In the genomic region with DNA sequence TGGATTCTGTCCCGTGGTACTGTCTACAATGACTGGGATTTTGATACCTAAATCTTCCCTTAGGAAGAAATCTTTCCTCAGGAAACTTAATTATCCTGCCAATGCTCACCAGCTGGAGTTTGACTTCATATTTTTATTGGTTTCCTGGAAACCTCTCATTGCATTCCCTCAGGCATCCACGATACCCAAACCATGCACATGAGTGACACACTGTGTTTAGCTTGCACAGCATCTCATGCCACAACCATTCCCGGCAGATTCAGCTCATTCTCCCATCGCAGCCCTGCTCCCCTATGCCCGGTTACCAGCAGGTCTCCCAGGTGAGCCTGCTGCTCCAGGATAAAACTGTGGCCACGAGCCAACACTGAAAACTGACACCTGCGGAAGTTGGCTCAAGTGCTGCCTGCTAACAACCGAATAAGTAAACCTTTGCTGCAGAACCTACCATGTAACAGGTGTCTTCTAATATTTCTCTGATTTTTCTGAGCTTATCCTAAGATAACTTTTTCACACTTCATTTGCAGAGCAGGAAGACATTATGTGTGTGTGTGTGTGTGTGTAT, we compare ENCODE assay signal across 8 cellular contexts. TPM values are rescaled to one million over a fixed set of nuclear protein-coding genes. Genes with fewer than 3 reads are reported as not detected.
DNase-seq lines count a peak whose midpoint lies in the region; ATAC-seq, FAIRE-seq and TF ChIP-seq lines count a peak whose summit lies in the region.
"Not testable (repeated sequence)": the region's sequence is repeated elsewhere in the genome, so short reads cannot be mapped to it uniquely, and the experiment has no call there.
"Had no signal": no experiment of that assay in that cellular context is flagged by ENCODE, and none has a peak within 500 bp of the region (broad histone marks: within the 10 kb centered on the region; RNA-seq: fewer than 3 reads in every experiment).

No MANE protein-coding gene starts in this region.

- dilution Hi-C loops in IMR-90 (cut with HindIII; ENCODE audit: low sequenced_read_pairs, unreplicated experiment); mammary epithelial cell (cut with HindIII; ENCODE audit: low sequenced_read_pairs); keratinocyte (cut with MboI; ENCODE audit: extremely low pct_ligation_motif_present, low sequenced_read_pairs): not testable (repeated sequence)

- not testable (repeated sequence) for H3K4me2 ChIP-seq in IMR-90 (ENCODE audit: low read depth, low read length); PC-9; mammary epithelial cell (ENCODE audit: insufficient read depth, low read depth, low read length); keratinocyte (ENCODE audit: control insufficient read depth, extremely low read depth, insufficient read depth, low read depth, low read length)

- not testable (repeated sequence) for H3K27me3 ChIP-seq in IMR-90 (ENCODE audit: control insufficient read depth, insufficient read depth, low read length); PC-9 (ENCODE audit: insufficient read depth, low read depth); mammary epithelial cell (ENCODE audit: insufficient read depth, low read length); keratinocyte (ENCODE audit: control insufficient read depth, extremely low read depth, insufficient read depth, low read length)

- peaks cover 11% of the 10 kb centered on the region for H3K4me1 ChIP-seq in IMR-90 (ENCODE audit: control insufficient read depth, insufficient read depth, low read length)
- H3K4me1 ChIP-seq in PC-9 (replicated peaks; ENCODE audit: insufficient read depth): not testable (repeated sequence)
- peaks cover 57% of the 10 kb centered on the region for H3K4me1 ChIP-seq in mammary epithelial cell (ENCODE audit: insufficient read depth, low read length)
- H3K4me1 ChIP-seq in keratinocyte (ENCODE audit: control insufficient read depth, extremely low read depth, insufficient read depth, low read length): peaks cover 51% of the 10 kb centered on the region

- H3K56ac ChIP-seq in IMR-90 (ENCODE audit: extremely low read depth, insufficient read depth, low read length): not testable (repeated sequence)

- H3K14ac ChIP-seq in IMR-90 (replicated peaks; ENCODE audit: low read depth, low read length): peak overlapping the region; percentile 59; the same call in 1 of the 2 replicates

- not testable (repeated sequence) for H3K36me3 ChIP-seq in IMR-90 (ENCODE audit: control insufficient read depth, insufficient read depth, low read length); PC-9 (ENCODE audit: low read depth); mammary epithelial cell (ENCODE audit: insufficient read depth, low read length); keratinocyte (ENCODE audit: control insufficient read depth in 2 of 2, extremely low read depth in 1 of 2, insufficient read depth in 2 of 2, low read length in 2 of 2)

- peak overlapping the region; percentile 43; the same call in 1 of the 2 replicates for H4K91ac ChIP-seq in IMR-90 (ENCODE audit: insufficient read depth, low read depth, low read length)

- H2BK120ac ChIP-seq in IMR-90 (ENCODE audit: low read depth, low read length): peak overlapping the region; percentile 32

- TF ChIP-seq RAD21 in IMR-90 (IDR thresholded peaks at IDR 0.05; ENCODE audit: low read length): not testable (repeated sequence)

- not testable (repeated sequence) for H3K27ac ChIP-seq in IMR-90 (ENCODE audit: insufficient read depth, low read length); PC-9; mammary epithelial cell (ENCODE audit: insufficient read depth, low read depth, low read length); keratinocyte (ENCODE audit: control insufficient read depth, insufficient read depth, low read length)

- TF ChIP-seq CTCF in IMR-90 (conservative IDR thresholded peaks at IDR 0.05; ENCODE audit: low read depth, low read length); PC-9 (conservative IDR thresholded peaks at IDR 0.05); mammary epithelial cell (conservative IDR thresholded peaks at IDR 0.05 in 1 of 2, IDR thresholded peaks at IDR 0.05 in 1 of 2; ENCODE audit: extremely low read depth in 1 of 2, insufficient read depth in 1 of 2, low read depth in 1 of 2, low read length in 2 of 2); keratinocyte (optimal IDR thresholded peaks at IDR 0.05 in 1 of 3, IDR thresholded peaks at IDR 0.05 in 1 of 3, conservative IDR thresholded peaks at IDR 0.05 in 1 of 3; ENCODE audit: extremely low read depth in 1 of 3, insufficient read depth in 2 of 3, low read length in 3 of 3): not testable (repeated sequence)

- not testable (repeated sequence) for H3F3A ChIP-seq in PC-9 (ENCODE audit: insufficient read depth, low read depth)

- not testable (repeated sequence) for H4K8ac ChIP-seq in IMR-90 (ENCODE audit: low read depth in 2 of 2, low read length in 2 of 2)

- H3K4ac ChIP-seq in IMR-90 (ENCODE audit: low read depth, low read length): peak overlapping the region; percentile 45; the same call in 1 of the 2 replicates

- BruUV-seq in IMR-90 (replicated peaks; lab: Mats Ljungman, UMichigan); PC-9 (replicated peaks; lab: Mats Ljungman, UMichigan); mammary epithelial cell (replicated peaks; lab: Mats Ljungman, UMichigan): not testable (repeated sequence)

- H3K9me1 ChIP-seq in IMR-90 (ENCODE audit: insufficient read depth, low read length); keratinocyte (ENCODE audit: control insufficient read depth, extremely low read depth, insufficient read depth, low read length): not testable (repeated sequence)

- H3K79me2 ChIP-seq in PC-9 (ENCODE audit: low read depth); mammary epithelial cell (ENCODE audit: insufficient read depth, low read length); keratinocyte (ENCODE audit: control insufficient read depth, insufficient read depth, low read length): not testable (repeated sequence)

- not testable (repeated sequence) for H3K9me3 ChIP-seq in IMR-90 (ENCODE audit: control insufficient read depth, insufficient read depth, low read length); PC-9 (ENCODE audit: insufficient read depth, low read depth); mammary epithelial cell (replicated peaks; ENCODE audit: insufficient read depth, low read length); keratinocyte (ENCODE audit: control insufficient read depth, low read depth, low read length)

- peak; percentile 86 for FAIRE-seq in keratinocyte (lab: Jason Lieb, UNC)

- intact Hi-C loops in IMR-90 (cut with micrococcal nuclease); PC-9 (cut with micrococcal nuclease; ENCODE audit: unreplicated experiment); mammary epithelial cell (cut with micrococcal nuclease): not testable (repeated sequence)

- H2AFZ ChIP-seq in IMR-90 (replicated peaks; ENCODE audit: low read length, poor library complexity); PC-9; mammary epithelial cell (ENCODE audit: low read depth, low read length); keratinocyte (ENCODE audit: control insufficient read depth, low read length): not testable (repeated sequence)

- H4K5ac ChIP-seq in IMR-90 (ENCODE audit: low read depth, low read length): not testable (repeated sequence)

- POLR2A ChIA-PET in IMR-90 (lab: Charles Lee; ENCODE audit: unreplicated experiment); PC-9 (lab: Charles Lee; ENCODE audit: unreplicated experiment): not testable (repeated sequence)

- CTCF ChIA-PET in IMR-90 (lab: Yijun Ruan, JAX); PC-9 (lab: Charles Lee); mammary epithelial cell (lab: Charles Lee; ENCODE audit: low non-redundant PET): not testable (repeated sequence)

- not testable (repeated sequence) for H4K20me1 ChIP-seq in IMR-90 (ENCODE audit: insufficient read depth, low read length); PC-9 (ENCODE audit: insufficient read depth); mammary epithelial cell (ENCODE audit: insufficient read depth, low read length); keratinocyte (ENCODE audit: control insufficient read depth, extremely low read depth, insufficient read depth, low read length)

- not testable (repeated sequence) for H2BK5ac ChIP-seq in IMR-90 (ENCODE audit: low read depth, low read length, poor library complexity, severe bottlenecking)

- in situ Hi-C loops in IMR-90 (cut with MboI; ENCODE audit: low sequenced_read_pairs); mammary epithelial cell (cut with MboI; ENCODE audit: low sequenced_read_pairs in 2 of 2): not testable (repeated sequence)

- H2BK15ac ChIP-seq in IMR-90 (ENCODE audit: low read depth, low read length): 0 out of 3 replicates have a peak overlapping the region, but pooled peaks have one; percentile 52

- not testable (repeated sequence) for H3K23ac ChIP-seq in IMR-90 (ENCODE audit: low read depth, low read length)

- not testable (repeated sequence) for H2AK9ac ChIP-seq in IMR-90 (replicated peaks; ENCODE audit: low read depth, low read length, poor library complexity)

- not testable (repeated sequence) for TF ChIP-seq POLR2A in IMR-90 (IDR thresholded peaks at IDR 0.05; ENCODE audit: low read depth, low read length)

- not testable (repeated sequence) for ATAC-seq in IMR-90 (ENCODE audit: low read depth)

- H2BK20ac ChIP-seq in IMR-90 (ENCODE audit: low read depth, low read length): peak overlapping the region; percentile 87; the same call in 1 of the 2 replicates

- DNase-seq in DMS79 treated with DMSO at 0.1 percent for 48 hours (lab: John Stamatoyannopoulos, UW) (peak; percentile 0), NCI-H2029 (lab: John Stamatoyannopoulos, UW) (peak; percentile 87), NCI-H526 (lab: John Stamatoyannopoulos, UW) (peak; percentile 70 to 77), PC-9 (peak; percentile 36 to 63), mammary epithelial cell (peak; percentile 60)
- not testable (repeated sequence) for DNase-seq in IMR-90; keratinocyte (ENCODE audit: low read depth, low spot score)

- not testable (repeated sequence) for H3K18ac ChIP-seq in IMR-90 (ENCODE audit: low read depth, low read length)

- not testable (repeated sequence) for H3K79me1 ChIP-seq in IMR-90 (ENCODE audit: low read depth in 1 of 2, low read length in 2 of 2)

- H2AK5ac ChIP-seq in IMR-90 (ENCODE audit: low read depth, low read length): peak overlapping the region; percentile 20; the same call in 1 of the 2 replicates

- WGBS in IMR-90 (ENCODE audit: extremely low coverage in 2 of 2, insufficient read length in 1 of 2), 2 experiments: 74% methylated on average over 3 of the region's 8 CpGs; no CpG with 5 or more reads in 1 of the 2 experiments
- 10% methylated on average over 8 of the region's 8 CpGs for WGBS in mammary epithelial cell (ENCODE audit: low coverage, missing lambda C conversion rate)

- H3K9me2 ChIP-seq in PC-9 (ENCODE audit: insufficient read depth): not testable (repeated sequence)

- not testable (repeated sequence) for H3K4me3 ChIP-seq in IMR-90 (ENCODE audit: insufficient read depth, low read depth, low read length); PC-9; mammary epithelial cell (replicated peaks in 1 of 3; ENCODE audit: insufficient read depth in 1 of 3, low read depth in 2 of 3, low read length in 3 of 3); keratinocyte (ENCODE audit: control insufficient read depth in 2 of 3, extremely low read depth in 1 of 3, insufficient read depth in 2 of 3, low read depth in 1 of 3, low read length in 3 of 3)

- not testable (repeated sequence) for H3K9ac ChIP-seq in IMR-90 (ENCODE audit: low read depth, low read length); mammary epithelial cell (ENCODE audit: insufficient read depth, low read length); keratinocyte (ENCODE audit: control insufficient read depth, extremely low read depth, insufficient read depth, low read length)

RNA-seq across cellular contexts. Expression of a gene that starts 48.9 kb away (rescaled TPM):
- 0.18 and 0.28 TPM in 2 replicates for total RNA-seq in IMR-90 (2012; rRNA removed)
- 0.29 and 0.31 TPM in 2 replicates for polyA plus RNA-seq in IMR-90 (2012; rRNA removed)
- 0.14 and 0.16 TPM in 2 replicates for polyA plus RNA-seq in IMR-90 (2012; cell fraction: cytosol; rRNA removed)
- polyA plus RNA-seq in IMR-90 (2012; cell fraction: nucleus; rRNA removed; ENCODE audit: low replicate concordance): 0.28 TPM in 1 of 2 replicates, not detected in the other
- total RNA-seq in PC-9 (2021): not detected in 2 replicates
- not detected for total RNA-seq in mammary epithelial cell
- 0.05 TPM for polyA plus RNA-seq in mammary epithelial cell
- not detected for polyA minus RNA-seq in mammary epithelial cell
- polyA plus RNA-seq in keratinocyte: 0.09 to 0.17 TPM (median 0.14 TPM) in 3 replicates
- 20.8 TPM for polyA plus RNA-seq in keratinocyte (2011; ENCODE audit: low read depth)
- 0.17 and 0.50 TPM in 2 replicates for polyA plus RNA-seq in keratinocyte (2011; cell fraction: cytosol; rRNA removed)
- 0.44 and 1.2 TPM in 2 replicates for polyA plus RNA-seq in keratinocyte (2011; cell fraction: nucleus; rRNA removed)
- 0.11 and 23.7 TPM in 2 replicates for polyA plus RNA-seq in keratinocyte (2012; ENCODE audit: low replicate concordance)
- polyA minus RNA-seq in keratinocyte: not detected in 3 replicates
- polyA minus RNA-seq in keratinocyte (2011; cell fraction: cytosol; rRNA and poly(A)+ RNA removed): not detected
- 0.32 TPM in 1 of 2 replicates, not detected in the other for polyA minus RNA-seq in keratinocyte (2011; cell fraction: nucleus; rRNA and poly(A)+ RNA removed)
- total RNA-seq: Right ventricle myocardium inferior had no signal

RNA-seq across cellular contexts. Expression of a gene that starts 55.0 kb away (rescaled TPM):
- total RNA-seq in IMR-90 (2012; rRNA removed) (38.6 and 50.7 TPM in 2 replicates), PC-9 (2021) (0.43 and 2.3 TPM in 2 replicates), mammary epithelial cell (10 to 100 TPM in 1 of 2 donors, under 1 TPM in 1; 0.59 to 10.2 TPM)
- polyA plus RNA-seq in IMR-90 (2012; rRNA removed) (75.9 and 84.8 TPM in 2 replicates), mammary epithelial cell (0.99 TPM), keratinocyte (5.2 to 10.2 TPM (median 7.8 TPM) in 3 replicates)
- 24.2 and 25.3 TPM in 2 replicates for polyA plus RNA-seq in IMR-90 (2012; cell fraction: cytosol; rRNA removed)
- polyA plus RNA-seq in IMR-90 (2012; cell fraction: nucleus; rRNA removed; ENCODE audit: low replicate concordance): 7.4 and 30.3 TPM in 2 replicates
- polyA minus RNA-seq in mammary epithelial cell (not detected), keratinocyte (1.9 to 2.9 TPM (median 2.4 TPM) in 3 replicates)
- polyA plus RNA-seq in keratinocyte (2011; ENCODE audit: low read depth): 12.9 TPM
- 7.7 and 13.9 TPM in 2 replicates for polyA plus RNA-seq in keratinocyte (2011; cell fraction: cytosol; rRNA removed)
- 37.4 and 39.1 TPM in 2 replicates for polyA plus RNA-seq in keratinocyte (2011; cell fraction: nucleus; rRNA removed)
- polyA plus RNA-seq in keratinocyte (2012; ENCODE audit: low replicate concordance): 7.5 and 34.0 TPM in 2 replicates
- 10.4 TPM for polyA minus RNA-seq in keratinocyte (2011; cell fraction: cytosol; rRNA and poly(A)+ RNA removed)
- polyA minus RNA-seq in keratinocyte (2011; cell fraction: nucleus; rRNA and poly(A)+ RNA removed): 13.2 and 15.1 TPM in 2 replicates
- total RNA-seq: Right ventricle myocardium inferior had no signal
